Comparison of ENCODE assay signal across 28 cellular contexts in genomic region chr7:132588596-132588995, GRCh38.
"Had no signal": no experiment of that assay in that cellular context is flagged by ENCODE, and none has a peak within 500 bp of the region (broad histone marks: within the 10 kb centered on the region; RNA-seq: fewer than 3 reads in every experiment).

No MANE protein-coding gene starts in this region.

- H3K27me3 Mint-ChIP-seq: stimulated activated naive CD8-positive, alpha-beta T cell treated with anti-CD3 and anti-CD28 coated beads, Interleukin-15, amount 100 ng/mL, for 72 hours had no signal

- H3K27ac Mint-ChIP-seq: stimulated activated effector memory CD8-positive, alpha-beta T cell treated with anti-CD3 and anti-CD28 coated beads, Interleukin-12 subunit alpha, Interleukin-12 subunit beta, amount 100 ng/mL, for 72 hours; stimulated activated memory B cell treated with anti-CD40 and anti-IgM and Interleukin-4, amounts not matched to agents 10 μg/mL and 1 μg/mL and 100 μg/mL, for 72 hours; stimulated activated naive B cell treated with anti-CD40 and anti-IgM and Interleukin-4, amounts not matched to agents 10 μg/mL and 1 μg/mL and 100 μg/mL, for 72 hours; stimulated activated naive CD8-positive, alpha-beta T cell treated with anti-CD3 and anti-CD28 coated beads, Interleukin-15, amount 100 ng/mL, for 72 hours; stimulated activated naive CD8-positive, alpha-beta T cell treated with anti-CD3 and anti-CD28 coated beads, Interleukin-15, Interleukin-2, amounts not matched to agents 100 ng/mL and 50 ng/mL, for 24 hours; type B pancreatic cell had no signal

- ATAC-seq: stimulated activated effector memory CD8-positive, alpha-beta T cell treated with anti-CD3 and anti-CD28 coated beads, Interleukin-12 subunit alpha, Interleukin-12 subunit beta, amount 100 ng/mL, for 72 hours; stimulated activated memory B cell treated with anti-CD40 and anti-IgM and Interleukin-4, amounts not matched to agents 10 μg/mL and 1 μg/mL and 100 μg/mL, for 72 hours; stimulated activated naive B cell treated with anti-CD40 and anti-IgM and Interleukin-4, amounts not matched to agents 10 μg/mL and 1 μg/mL and 100 μg/mL, for 72 hours; stimulated activated naive CD8-positive, alpha-beta T cell treated with anti-CD3 and anti-CD28 coated beads, Interleukin-15, amount 100 ng/mL, for 72 hours; stimulated activated naive CD8-positive, alpha-beta T cell treated with anti-CD3 and anti-CD28 coated beads, Interleukin-15, Interleukin-2, amounts not matched to agents 100 U/mL and 50 U/mL, for 24 hours; upper lobe of right lung had no signal

- H3K27ac ChIP-seq: stomach, suprapubic skin, testis, thoracic aorta, thyroid gland, tibial artery, tibial nerve, transverse colon, upper lobe of left lung, upper lobe of right lung, uterus, vagina had no signal

- H3K9me3 ChIP-seq: stomach, suprapubic skin, testis, thoracic aorta, thyroid gland, tibial artery, tibial nerve, transverse colon, upper lobe of left lung, upper lobe of right lung, uterus, vagina had no signal

- H3K9me3 Mint-ChIP-seq: stimulated activated effector memory CD8-positive, alpha-beta T cell treated with anti-CD3 and anti-CD28 coated beads, Interleukin-12 subunit alpha, Interleukin-12 subunit beta, amount 100 ng/mL, for 72 hours; stimulated activated naive CD8-positive, alpha-beta T cell treated with anti-CD3 and anti-CD28 coated beads, Interleukin-15, amount 100 ng/mL, for 72 hours; stimulated activated naive CD8-positive, alpha-beta T cell treated with anti-CD3 and anti-CD28 coated beads, Interleukin-15, Interleukin-2, amounts not matched to agents 100 ng/mL and 50 ng/mL, for 24 hours had no signal

- H3K4me1 Mint-ChIP-seq: stimulated activated effector memory CD8-positive, alpha-beta T cell treated with anti-CD3 and anti-CD28 coated beads, Interleukin-12 subunit alpha, Interleukin-12 subunit beta, amount 100 ng/mL, for 72 hours; stimulated activated memory B cell treated with anti-CD40 and anti-IgM and Interleukin-4, amounts not matched to agents 10 μg/mL and 1 μg/mL and 100 μg/mL, for 72 hours; stimulated activated naive B cell treated with anti-CD40 and anti-IgM and Interleukin-4, amounts not matched to agents 10 μg/mL and 1 μg/mL and 100 μg/mL, for 72 hours; stimulated activated naive CD8-positive, alpha-beta T cell treated with anti-CD3 and anti-CD28 coated beads, Interleukin-15, amount 100 ng/mL, for 72 hours had no signal

- H3K4me3 ChIP-seq: stomach, suprapubic skin, testis, thoracic aorta, thyroid gland, tibial artery, tibial nerve, transverse colon, upper lobe of left lung, upper lobe of right lung, uterus, vagina had no signal

- H3K4me1 ChIP-seq: stomach, suprapubic skin, thyroid gland, tibial artery, tibial nerve, transverse colon, upper lobe of left lung, upper lobe of right lung, uterus, vagina had no signal

- DNase-seq: stimulated activated CD4-positive, alpha-beta T cell treated with anti-CD3 and anti-CD28 coated beads, Interleukin-2, amount 100 ng/mL, for 48 hours; stimulated activated CD4-positive, alpha-beta T cell treated with anti-CD3 and anti-CD28 coated beads, Interleukin-4, amount 100 ng/mL, for 1 hour; stimulated activated CD4-positive, alpha-beta T cell treated with anti-CD3 and anti-CD28 coated beads, Interleukin-4, amount 100 ng/mL, for 24 hours; stimulated activated CD4-positive, alpha-beta T cell treated with anti-CD3 and anti-CD28 coated beads, Interleukin-4, amount 100 ng/mL, for 4 hours; stimulated activated CD8-positive, alpha-beta memory T cell treated with anti-CD3 and anti-CD28 coated beads, Interleukin-4, amount 100 ng/mL, for 48 hours; stimulated activated naive B cell treated with anti-CD40 and anti-IgM and Interleukin-4, amounts not matched to agents 10 μg/mL and 1 μg/mL and 100 μg/mL, for 72 hours; stimulated activated naive CD4-positive, alpha-beta T cell; stimulated activated naive CD4-positive, alpha-beta T cell treated with Interleukin-2 at 50 U/mL for 16 hours; stimulated activated naive CD8-positive, alpha-beta T cell treated with anti-CD3 and anti-CD28 coated beads, Interleukin-15, amount 100 ng/mL, for 72 hours; stimulated activated naive CD8-positive, alpha-beta T cell treated with anti-CD3 and anti-CD28 coated beads, Interleukin-15, Interleukin-2, amounts not matched to agents 100 U/mL and 50 U/mL, for 24 hours; stomach; substantia nigra; testis; thyroid gland; tibial artery; transverse colon; upper lobe of left lung; upper lobe of right lung; uterus had no signal

- H3K36me3 ChIP-seq: stomach, suprapubic skin, thoracic aorta, thyroid gland, tibial artery, tibial nerve, transverse colon, upper lobe of left lung, upper lobe of right lung, uterus, vagina had no signal

- FAIRE-seq: urothelium cell line had no signal

- H3K4me3 Mint-ChIP-seq: stimulated activated effector memory CD8-positive, alpha-beta T cell treated with anti-CD3 and anti-CD28 coated beads, Interleukin-12 subunit alpha, Interleukin-12 subunit beta, amount 100 ng/mL, for 72 hours; stimulated activated memory B cell treated with anti-CD40 and anti-IgM and Interleukin-4, amounts not matched to agents 10 μg/mL and 1 μg/mL and 100 μg/mL, for 72 hours; stimulated activated naive B cell treated with anti-CD40 and anti-IgM and Interleukin-4, amounts not matched to agents 10 μg/mL and 1 μg/mL and 100 μg/mL, for 72 hours; stimulated activated naive CD8-positive, alpha-beta T cell treated with anti-CD3 and anti-CD28 coated beads, Interleukin-15, amount 100 ng/mL, for 72 hours; stimulated activated naive CD8-positive, alpha-beta T cell treated with anti-CD3 and anti-CD28 coated beads, Interleukin-15, Interleukin-2, amounts not matched to agents 100 ng/mL and 50 ng/mL, for 24 hours; type B pancreatic cell had no signal

- H3K27me3 ChIP-seq: testis, thyroid gland, transverse colon, upper lobe of left lung, upper lobe of right lung, uterus, vagina had no signal
